Comparison of ENCODE assay signal across 16 cellular contexts in the genomic region with DNA sequence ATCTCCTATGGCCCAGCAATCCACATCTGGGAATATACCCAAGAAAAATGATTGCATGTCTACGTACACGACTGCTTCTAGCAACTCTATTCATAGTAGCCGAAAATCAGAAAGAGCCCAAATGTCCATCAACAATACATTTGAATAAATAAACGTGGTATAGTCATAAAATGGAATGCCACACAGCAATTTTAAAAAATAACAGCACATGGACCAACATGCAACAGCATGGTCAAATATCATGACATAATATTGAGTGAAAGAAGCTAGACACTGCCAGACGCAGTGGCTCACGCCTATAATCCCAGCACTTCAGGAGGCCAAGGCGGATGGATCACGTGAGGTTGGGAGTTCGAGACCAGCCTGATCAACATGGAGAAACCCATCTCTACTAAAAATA. TPM values are rescaled to one million over a fixed set of nuclear protein-coding genes. Genes with fewer than 3 reads are reported as not detected.
DNase-seq lines count a peak whose midpoint lies in the region; ATAC-seq and TF ChIP-seq lines count a peak whose summit lies in the region.
"Had no signal": no experiment of that assay in that cellular context is flagged by ENCODE, and none has a peak within 500 bp of the region (broad histone marks: within the 10 kb centered on the region; RNA-seq: fewer than 3 reads in every experiment).

No MANE protein-coding gene starts in this region.

- no peak for ATAC-seq in WTC11
- no peak for ATAC-seq in memory B cell (ENCODE audit: low read depth)
- ATAC-seq in GM18511 (IDR thresholded peaks at IDR 0.05; ENCODE audit: unreplicated experiment): no peak
- no peak for ATAC-seq in HG02938 (IDR thresholded peaks at IDR 0.05; ENCODE audit: unreplicated experiment)

- intact Hi-C loops in Calu3 (cut with micrococcal nuclease; ENCODE audit: unreplicated experiment): no loop called here

- no peaks in the 10 kb centered on the region for H3K9me3 Mint-ChIP-seq in activated CD4-positive, alpha-beta T cell treated with anti-CD3 and anti-CD28 coated beads, Interleukin-2, amount 10 ng/mL, durations not matched to agents 7 days and 5 days
- H3K9me3 Mint-ChIP-seq in Calu3 (ENCODE audit: low read depth, unreplicated experiment) (peaks cover 3% of the 10 kb centered on the region), WTC11 (no peaks in the 10 kb centered on the region), memory B cell (peaks cover 2% of the 10 kb centered on the region)
- H3K9me3 Mint-ChIP-seq: HFFc6 had no signal

- peaks cover 2% of the 10 kb centered on the region for H3K36me3 Mint-ChIP-seq in activated CD4-positive, alpha-beta T cell treated with anti-CD3 and anti-CD28 coated beads, Interleukin-2, amount 10 ng/mL, durations not matched to agents 7 days and 5 days (ENCODE audit: low read depth)
- H3K36me3 Mint-ChIP-seq in Calu3 (ENCODE audit: insufficient read depth, unreplicated experiment): peaks cover 11% of the 10 kb centered on the region
- H3K36me3 Mint-ChIP-seq in WTC11: no peaks in the 10 kb centered on the region
- H3K36me3 Mint-ChIP-seq in memory B cell: no peaks in the 10 kb centered on the region

- H3K27me3 Mint-ChIP-seq in activated CD4-positive, alpha-beta T cell treated with anti-CD3 and anti-CD28 coated beads, Interleukin-2, amount 10 ng/mL, durations not matched to agents 7 days and 5 days: peaks cover 3% of the 10 kb centered on the region
- no peaks in the 10 kb centered on the region for H3K27me3 Mint-ChIP-seq in Calu3 (ENCODE audit: unreplicated experiment)
- H3K27me3 Mint-ChIP-seq in WTC11 (ENCODE audit: low read depth): no peaks in the 10 kb centered on the region; the same call in 1 of the 2 replicates
- peaks cover 2% of the 10 kb centered on the region for H3K27me3 Mint-ChIP-seq in memory B cell

- H3K27ac Mint-ChIP-seq in activated CD4-positive, alpha-beta T cell treated with anti-CD3 and anti-CD28 coated beads, Interleukin-2, amount 10 ng/mL, durations not matched to agents 7 days and 5 days: peak overlapping the region; percentile 88
- H3K27ac Mint-ChIP-seq in Calu3 (ENCODE audit: unreplicated experiment) (peak overlapping the region; percentile 74), WTC11 (peak overlapping the region; percentile 7; the same call in 1 of the 2 replicates), memory B cell (peak overlapping the region; percentile 84)

- no TSS peak for BruUV-seq in Calu3 (replicated peaks; lab: Mats Ljungman, UMichigan)

- no peak overlapping the region for H3K4me3 Mint-ChIP-seq in activated CD4-positive, alpha-beta T cell treated with anti-CD3 and anti-CD28 coated beads, Interleukin-2, amount 10 ng/mL, durations not matched to agents 7 days and 5 days
- H3K4me3 Mint-ChIP-seq in Calu3 (ENCODE audit: low read depth, unreplicated experiment): no peak overlapping the region
- H3K4me3 Mint-ChIP-seq in WTC11: no peak overlapping the region
- no peak overlapping the region for H3K4me3 Mint-ChIP-seq in memory B cell
- H3K4me3 Mint-ChIP-seq: HFFc6 had no signal

- no peak for DNase-seq in activated CD4-positive, alpha-beta T cell treated with anti-CD3 and anti-CD28 coated beads, Interleukin-2, amount 10 ng/mL, durations not matched to agents 7 days and 5 days
- DNase-seq in activated CD4-positive, alpha-beta T cell treated with anti-CD3 and anti-CD28 coated beads, Interleukin-2, amount 50 U/mL, for 4 hours: no peak
- no peak for DNase-seq in Calu3
- DNase-seq in WTC11 (ENCODE audit: low spot score): no peak
- no peak for DNase-seq in memory B cell (ENCODE audit: low spot score in 2 of 2)
- DNase-seq in DMS79 (lab: John Stamatoyannopoulos, UW): no peak
- DNase-seq: 8988T, AML-193, DMS79 treated with DMSO at 0.1 percent for 48 hours, EL, HCEC 1CT, IMR-90 had no signal

- CTCF ChIA-PET in activated CD4-positive, alpha-beta T cell treated with anti-CD3 and anti-CD28 coated beads, Interleukin-2, amount 10 ng/mL, durations not matched to agents 7 days and 5 days (lab: Charles Lee): interaction anchor here (2.6 to 3.6 kb wide), 2 partner anchors 16 to 88 kb away, joined by 10 to 12 read pairs; no protein-coding TSS in a partner anchor
- CTCF ChIA-PET in Calu3 (lab: Charles Lee): interaction anchor here (0.6 to 1.2 kb wide), 3 partner anchors 8 to 396 kb away, joined by 3 to 13 read pairs (median 4); a partner anchor contains a TSS
- CTCF ChIA-PET in WTC11 (lab: Charles Lee): interaction anchor here (2.2 to 6.0 kb wide), 4 partner anchors 16 to 156 kb away, joined by 4 to 39 read pairs (median 20); no protein-coding TSS in a partner anchor

- POLR2A ChIA-PET in activated CD4-positive, alpha-beta T cell treated with anti-CD3 and anti-CD28 coated beads, Interleukin-2, amount 10 ng/mL, durations not matched to agents 7 days and 5 days (lab: Charles Lee): no interaction called here
- POLR2A ChIA-PET in WTC11 (lab: Charles Lee): no interaction called here

- no peak for TF ChIP-seq CTCF in Calu3 (IDR thresholded peaks at IDR 0.05; ENCODE audit: unreplicated experiment)
- no peak for TF ChIP-seq CTCF in WTC11 (IDR thresholded peaks at IDR 0.05)

- H3K4me1 Mint-ChIP-seq in activated CD4-positive, alpha-beta T cell treated with anti-CD3 and anti-CD28 coated beads, Interleukin-2, amount 10 ng/mL, durations not matched to agents 7 days and 5 days: peaks cover 43% of the 10 kb centered on the region
- H3K4me1 Mint-ChIP-seq in Calu3 (ENCODE audit: low read depth, unreplicated experiment): peaks cover 38% of the 10 kb centered on the region
- peaks cover 14% of the 10 kb centered on the region for H3K4me1 Mint-ChIP-seq in WTC11
- peaks cover 14% of the 10 kb centered on the region for H3K4me1 Mint-ChIP-seq in memory B cell

TF ChIP-seq in WTC11, 78 proteins besides CTCF, POLR2A, EP300 and RAD21:
- no peak for TF ChIP-seq ZNF416 (CRISPR knock-in tag; IDR thresholded peaks at IDR 0.05)
- TF ChIP-seq CBFB (CRISPR knock-in tag; IDR thresholded peaks at IDR 0.05; ENCODE audit: low read depth): no peak
- no peak for TF ChIP-seq ZNF232 (CRISPR knock-in tag; IDR thresholded peaks at IDR 0.05)
- TF ChIP-seq, protein P1, sequence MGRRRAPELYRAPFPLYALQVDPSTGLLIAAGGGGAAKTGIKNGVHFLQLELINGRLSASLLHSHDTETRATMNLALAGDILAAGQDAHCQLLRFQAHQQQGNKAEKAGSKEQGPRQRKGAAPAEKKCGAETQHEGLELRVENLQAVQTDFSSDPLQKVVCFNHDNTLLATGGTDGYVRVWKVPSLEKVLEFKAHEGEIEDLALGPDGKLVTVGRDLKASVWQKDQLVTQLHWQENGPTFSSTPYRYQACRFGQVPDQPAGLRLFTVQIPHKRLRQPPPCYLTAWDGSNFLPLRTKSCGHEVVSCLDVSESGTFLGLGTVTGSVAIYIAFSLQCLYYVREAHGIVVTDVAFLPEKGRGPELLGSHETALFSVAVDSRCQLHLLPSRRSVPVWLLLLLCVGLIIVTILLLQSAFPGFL (CRISPR knock-in tag; IDR thresholded peaks at IDR 0.05; ENCODE audit: borderline replicate concordance): no peak
- TF ChIP-seq, protein P2, sequence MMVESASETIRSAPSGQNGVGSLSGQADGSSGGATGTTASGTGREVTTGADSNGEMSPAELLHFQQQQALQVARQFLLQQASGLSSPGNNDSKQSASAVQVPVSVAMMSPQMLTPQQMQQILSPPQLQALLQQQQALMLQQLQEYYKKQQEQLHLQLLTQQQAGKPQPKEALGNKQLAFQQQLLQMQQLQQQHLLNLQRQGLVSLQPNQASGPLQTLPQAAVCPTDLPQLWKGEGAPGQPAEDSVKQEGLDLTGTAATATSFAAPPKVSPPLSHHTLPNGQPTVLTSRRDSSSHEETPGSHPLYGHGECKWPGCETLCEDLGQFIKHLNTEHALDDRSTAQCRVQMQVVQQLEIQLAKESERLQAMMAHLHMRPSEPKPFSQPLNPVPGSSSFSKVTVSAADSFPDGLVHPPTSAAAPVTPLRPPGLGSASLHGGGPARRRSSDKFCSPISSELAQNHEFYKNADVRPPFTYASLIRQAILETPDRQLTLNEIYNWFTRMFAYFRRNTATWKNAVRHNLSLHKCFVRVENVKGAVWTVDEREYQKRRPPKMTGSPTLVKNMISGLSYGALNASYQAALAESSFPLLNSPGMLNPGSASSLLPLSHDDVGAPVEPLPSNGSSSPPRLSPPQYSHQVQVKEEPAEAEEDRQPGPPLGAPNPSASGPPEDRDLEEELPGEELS (CRISPR knock-in tag; IDR thresholded peaks at IDR 0.05): no peak
- no peak for TF ChIP-seq FOXJ3 (CRISPR knock-in tag; IDR thresholded peaks at IDR 0.05; ENCODE audit: borderline replicate concordance)
- no peak for TF ChIP-seq NR2C2 (CRISPR knock-in tag; IDR thresholded peaks at IDR 0.05)

RNA-seq across cellular contexts. Expression of a gene that starts 16.3 kb away (rescaled TPM):
- not detected for total RNA-seq in activated CD4-positive, alpha-beta T cell treated with anti-CD3 and anti-CD28 coated beads, Interleukin-2, amount 10 ng/mL, durations not matched to agents 7 days and 5 days
- total RNA-seq in Calu3 (2022) (not detected in 2 replicates), WTC11 (2021) (not detected in 3 replicates)
- total RNA-seq: H4, HFFc6, IMR-90 had no signal

RNA-seq across cellular contexts. Expression of a gene that starts 34.4 kb away (rescaled TPM):
- under 1 TPM; 0.73 to 0.84 TPM for total RNA-seq in activated CD4-positive, alpha-beta T cell treated with anti-CD3 and anti-CD28 coated beads, Interleukin-2, amount 10 ng/mL, durations not matched to agents 7 days and 5 days
- 6.6 and 6.9 TPM in 2 replicates for total RNA-seq in Calu3 (2022)
- total RNA-seq in WTC11 (2021): 2.7 to 3.8 TPM (median 3.1 TPM) in 3 replicates

Comparison
In these comparisons a context has a peak if more than half of its experiments do, and no peak if none do; other contexts are left out.
1. H3K27ac Mint-ChIP-seq: peak in every context shown above with its lines; median percentile 88 in activated CD4-positive, alpha-beta T cell treated with anti-CD3 and anti-CD28 coated beads, Interleukin-2, amount 10 ng/mL, durations not matched to agents 7 days and 5 days; 84 in memory B cell; 74 in Calu3; 7 in WTC11.